1 cellular context compared by ENCODE assay signal in the genomic region with DNA sequence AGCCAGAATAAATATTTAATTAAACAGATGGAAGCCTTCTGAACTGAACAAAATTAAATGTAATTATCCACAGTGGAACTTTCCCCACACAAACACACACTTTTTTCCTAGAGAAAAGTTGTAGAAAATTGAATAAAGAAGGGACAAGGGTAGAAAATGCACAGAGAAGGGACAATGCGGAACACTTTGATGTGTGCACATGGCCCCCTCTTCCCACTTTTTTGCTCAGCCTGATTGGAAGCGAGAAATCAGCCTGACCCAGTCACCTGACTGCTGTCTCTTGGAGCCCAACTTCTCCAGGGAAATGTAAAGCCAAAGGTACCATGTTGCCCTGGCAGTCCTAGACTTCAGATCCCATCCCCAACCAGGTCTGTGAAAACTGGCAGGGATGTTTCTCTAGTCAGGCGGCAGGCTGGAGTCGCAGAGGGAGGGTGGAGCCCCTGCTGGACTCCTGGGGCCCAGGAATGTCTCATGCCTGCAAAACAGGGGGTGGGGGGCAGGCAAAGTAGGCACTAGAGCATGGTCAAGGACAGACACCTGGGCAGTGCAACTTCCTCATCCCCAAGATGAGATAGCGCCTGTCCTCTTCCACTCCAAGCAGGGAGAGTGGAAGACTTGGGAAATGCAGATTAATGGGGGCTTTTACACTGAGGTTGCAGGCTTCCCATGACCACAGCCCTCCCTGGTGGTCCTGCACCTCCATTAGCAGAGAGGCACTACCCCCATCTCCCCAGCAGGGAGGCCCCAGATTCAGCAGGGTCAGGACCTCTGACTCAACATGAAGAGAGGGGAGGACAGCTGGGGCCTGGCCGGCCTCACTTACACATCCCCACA.
TF ChIP-seq lines count a peak whose summit lies in the region.

No MANE protein-coding gene starts in this region.

TF ChIP-seq in HepG2, 621 proteins besides CTCF, POLR2A, EP300 and RAD21 (continued from another document and continues in another):
- TF ChIP-seq FIP1L1 (IDR thresholded peaks at IDR 0.05; ENCODE audit: borderline replicate concordance, insufficient read depth, low read depth, low read length) (0 out of 2 replicates have a peak, but pooled peaks have one; percentile 21), PPARG (CRISPR knock-in tag; conservative IDR thresholded peaks at IDR 0.05) (peak; percentile 55; the same call in 1 of the 2 replicates), FOXK1 (CRISPR knock-in tag; IDR thresholded peaks at IDR 0.05; ENCODE audit: borderline replicate concordance, low read depth) (no peak), ZFP36L2 (CRISPR knock-in tag; IDR thresholded peaks at IDR 0.05) (no peak), HOXA3 (CRISPR knock-in tag; IDR thresholded peaks at IDR 0.05) (no peak), ZBTB8A (CRISPR knock-in tag; IDR thresholded peaks at IDR 0.05; ENCODE audit: borderline replicate concordance, low read depth) (no peak), FOXO1 (CRISPR knock-in tag; IDR thresholded peaks at IDR 0.05) (0 out of 2 replicates have a peak, but pooled peaks have one; percentile 29), ZFP1 (CRISPR knock-in tag; IDR thresholded peaks at IDR 0.05) (no peak), GATAD2A (CRISPR knock-in tag; IDR thresholded peaks at IDR 0.05) (0 out of 2 replicates have a peak, but pooled peaks have one; percentile 19), ZSCAN25 (CRISPR knock-in tag; IDR thresholded peaks at IDR 0.05) (peak; percentile 13; the same call in 1 of the 2 replicates), POGZ (CRISPR knock-in tag; IDR thresholded peaks at IDR 0.05) (no peak; the same call in 1 of the 2 replicates), NFE2L1 (CRISPR knock-in tag; IDR thresholded peaks at IDR 0.05; ENCODE audit: borderline replicate concordance) (no peak), THAP8 (CRISPR knock-in tag; IDR thresholded peaks at IDR 0.05; ENCODE audit: borderline replicate concordance) (no peak), TEAD3 (CRISPR knock-in tag; optimal IDR thresholded peaks at IDR 0.05; ENCODE audit: borderline replicate concordance) (peak; percentile 74), ZNF326 (CRISPR knock-in tag; IDR thresholded peaks at IDR 0.05; ENCODE audit: borderline replicate concordance) (no peak), HNF4G (IDR thresholded peaks at IDR 0.05; ENCODE audit: borderline replicate concordance, low read depth, low read length) (peak; percentile 48), HNF4G (CRISPR knock-in tag; IDR thresholded peaks at IDR 0.05; ENCODE audit: borderline replicate concordance, low read depth) (no peak; the same call in 1 of the 2 replicates), MEF2D (CRISPR knock-in tag; IDR thresholded peaks at IDR 0.05) (no peak), ZNF557 (CRISPR knock-in tag; IDR thresholded peaks at IDR 0.05) (no peak), JUNB (CRISPR knock-in tag; IDR thresholded peaks at IDR 0.05; ENCODE audit: borderline replicate concordance) (no peak; the same call in 1 of the 2 replicates), CHD2 (IDR thresholded peaks at IDR 0.05; ENCODE audit: low read depth, low read length) (no peak), KLF12 (CRISPR knock-in tag; IDR thresholded peaks at IDR 0.05; ENCODE audit: borderline replicate concordance) (no peak), ZNF614 (CRISPR knock-in tag; IDR thresholded peaks at IDR 0.05; ENCODE audit: borderline replicate concordance) (no peak), DMAP1 (CRISPR knock-in tag; IDR thresholded peaks at IDR 0.05) (peak; percentile 34; the same call in 1 of the 2 replicates), ZNF333 (CRISPR knock-in tag; IDR thresholded peaks at IDR 0.05; ENCODE audit: borderline replicate concordance) (no peak), ZBTB42 (CRISPR knock-in tag; IDR thresholded peaks at IDR 0.05) (no peak), ATF7-NPFF (CRISPR knock-in tag; IDR thresholded peaks at IDR 0.05; ENCODE audit: low read depth) (no peak), TSC22D2 (CRISPR knock-in tag; IDR thresholded peaks at IDR 0.05; ENCODE audit: borderline replicate concordance) (no peak), LRRFIP1 (CRISPR knock-in tag; conservative IDR thresholded peaks at IDR 0.05) (no peak), FLYWCH1 (CRISPR knock-in tag; IDR thresholded peaks at IDR 0.05) (no peak), HMG20B (CRISPR knock-in tag; conservative IDR thresholded peaks at IDR 0.05) (no peak), ZNF383 (CRISPR knock-in tag; IDR thresholded peaks at IDR 0.05; ENCODE audit: borderline replicate concordance) (no peak; the same call in 1 of the 2 replicates), NR3C1 (CRISPR knock-in tag; IDR thresholded peaks at IDR 0.05) (no peak), ZNF672 (CRISPR knock-in tag; IDR thresholded peaks at IDR 0.05) (no peak), ZNF782 (CRISPR knock-in tag; IDR thresholded peaks at IDR 0.05; ENCODE audit: borderline replicate concordance) (no peak), TCF12 (IDR thresholded peaks at IDR 0.05) (no peak), TCF12 (CRISPR knock-in tag; IDR thresholded peaks at IDR 0.05) (no peak), ATM (IDR thresholded peaks at IDR 0.05; ENCODE audit: borderline replicate concordance) (no peak), HOMEZ (CRISPR knock-in tag; IDR thresholded peaks at IDR 0.05; ENCODE audit: low read depth) (no peak), IKZF5 (CRISPR knock-in tag; IDR thresholded peaks at IDR 0.05) (peak; percentile 10; the same call in 1 of the 2 replicates), SMARCE1 (IDR thresholded peaks at IDR 0.05; ENCODE audit: borderline replicate concordance) (no peak), HNRNPH1 (optimal IDR thresholded peaks at IDR 0.05; ENCODE audit: low read depth, low read length) (no peak), MXI1 (IDR thresholded peaks at IDR 0.05; ENCODE audit: borderline replicate concordance, low read depth, low read length) (no peak; the same call in 2 of the 3 replicates)
- TF ChIP-seq, protein P1, sequence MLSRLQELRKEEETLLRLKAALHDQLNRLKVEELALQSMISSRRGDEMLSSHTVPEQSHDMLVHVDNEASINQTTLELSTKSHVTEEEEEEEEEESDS (CRISPR knock-in tag; IDR thresholded peaks at IDR 0.05; ENCODE audit: borderline replicate concordance) = no peak
- TF ChIP-seq, protein P2, sequence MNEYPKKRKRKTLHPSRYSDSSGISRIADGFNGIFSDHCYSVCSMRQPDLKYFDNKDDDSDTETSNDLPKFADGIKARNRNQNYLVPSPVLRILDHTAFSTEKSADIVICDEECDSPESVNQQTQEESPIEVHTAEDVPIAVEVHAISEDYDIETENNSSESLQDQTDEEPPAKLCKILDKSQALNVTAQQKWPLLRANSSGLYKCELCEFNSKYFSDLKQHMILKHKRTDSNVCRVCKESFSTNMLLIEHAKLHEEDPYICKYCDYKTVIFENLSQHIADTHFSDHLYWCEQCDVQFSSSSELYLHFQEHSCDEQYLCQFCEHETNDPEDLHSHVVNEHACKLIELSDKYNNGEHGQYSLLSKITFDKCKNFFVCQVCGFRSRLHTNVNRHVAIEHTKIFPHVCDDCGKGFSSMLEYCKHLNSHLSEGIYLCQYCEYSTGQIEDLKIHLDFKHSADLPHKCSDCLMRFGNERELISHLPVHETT (CRISPR knock-in tag; conservative IDR thresholded peaks at IDR 0.05) = no peak
- TF ChIP-seq, protein P3, sequence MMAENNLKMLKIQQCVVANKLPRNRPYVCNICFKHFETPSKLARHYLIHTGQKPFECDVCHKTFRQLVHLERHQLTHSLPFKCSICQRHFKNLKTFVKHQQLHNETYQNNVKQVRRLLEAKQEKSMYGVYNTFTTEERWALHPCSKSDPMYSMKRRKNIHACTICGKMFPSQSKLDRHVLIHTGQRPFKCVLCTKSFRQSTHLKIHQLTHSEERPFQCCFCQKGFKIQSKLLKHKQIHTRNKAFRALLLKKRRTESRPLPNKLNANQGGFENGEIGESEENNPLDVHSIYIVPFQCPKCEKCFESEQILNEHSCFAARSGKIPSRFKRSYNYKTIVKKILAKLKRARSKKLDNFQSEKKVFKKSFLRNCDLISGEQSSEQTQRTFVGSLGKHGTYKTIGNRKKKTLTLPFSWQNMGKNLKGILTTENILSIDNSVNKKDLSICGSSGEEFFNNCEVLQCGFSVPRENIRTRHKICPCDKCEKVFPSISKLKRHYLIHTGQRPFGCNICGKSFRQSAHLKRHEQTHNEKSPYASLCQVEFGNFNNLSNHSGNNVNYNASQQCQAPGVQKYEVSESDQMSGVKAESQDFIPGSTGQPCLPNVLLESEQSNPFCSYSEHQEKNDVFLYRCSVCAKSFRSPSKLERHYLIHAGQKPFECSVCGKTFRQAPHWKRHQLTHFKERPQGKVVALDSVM (CRISPR knock-in tag; IDR thresholded peaks at IDR 0.05) = 0 out of 2 replicates have a peak, but pooled peaks have one; percentile 32
- TF ChIP-seq, protein P4, sequence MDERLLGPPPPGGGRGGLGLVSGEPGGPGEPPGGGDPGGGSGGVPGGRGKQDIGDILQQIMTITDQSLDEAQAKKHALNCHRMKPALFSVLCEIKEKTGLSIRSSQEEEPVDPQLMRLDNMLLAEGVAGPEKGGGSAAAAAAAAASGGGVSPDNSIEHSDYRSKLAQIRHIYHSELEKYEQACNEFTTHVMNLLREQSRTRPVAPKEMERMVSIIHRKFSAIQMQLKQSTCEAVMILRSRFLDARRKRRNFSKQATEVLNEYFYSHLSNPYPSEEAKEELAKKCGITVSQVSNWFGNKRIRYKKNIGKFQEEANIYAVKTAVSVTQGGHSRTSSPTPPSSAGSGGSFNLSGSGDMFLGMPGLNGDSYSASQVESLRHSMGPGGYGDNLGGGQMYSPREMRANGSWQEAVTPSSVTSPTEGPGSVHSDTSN (CRISPR knock-in tag; IDR thresholded peaks at IDR 0.05) = no peak; the same call in 1 of the 2 replicates
- TF ChIP-seq, protein P5, sequence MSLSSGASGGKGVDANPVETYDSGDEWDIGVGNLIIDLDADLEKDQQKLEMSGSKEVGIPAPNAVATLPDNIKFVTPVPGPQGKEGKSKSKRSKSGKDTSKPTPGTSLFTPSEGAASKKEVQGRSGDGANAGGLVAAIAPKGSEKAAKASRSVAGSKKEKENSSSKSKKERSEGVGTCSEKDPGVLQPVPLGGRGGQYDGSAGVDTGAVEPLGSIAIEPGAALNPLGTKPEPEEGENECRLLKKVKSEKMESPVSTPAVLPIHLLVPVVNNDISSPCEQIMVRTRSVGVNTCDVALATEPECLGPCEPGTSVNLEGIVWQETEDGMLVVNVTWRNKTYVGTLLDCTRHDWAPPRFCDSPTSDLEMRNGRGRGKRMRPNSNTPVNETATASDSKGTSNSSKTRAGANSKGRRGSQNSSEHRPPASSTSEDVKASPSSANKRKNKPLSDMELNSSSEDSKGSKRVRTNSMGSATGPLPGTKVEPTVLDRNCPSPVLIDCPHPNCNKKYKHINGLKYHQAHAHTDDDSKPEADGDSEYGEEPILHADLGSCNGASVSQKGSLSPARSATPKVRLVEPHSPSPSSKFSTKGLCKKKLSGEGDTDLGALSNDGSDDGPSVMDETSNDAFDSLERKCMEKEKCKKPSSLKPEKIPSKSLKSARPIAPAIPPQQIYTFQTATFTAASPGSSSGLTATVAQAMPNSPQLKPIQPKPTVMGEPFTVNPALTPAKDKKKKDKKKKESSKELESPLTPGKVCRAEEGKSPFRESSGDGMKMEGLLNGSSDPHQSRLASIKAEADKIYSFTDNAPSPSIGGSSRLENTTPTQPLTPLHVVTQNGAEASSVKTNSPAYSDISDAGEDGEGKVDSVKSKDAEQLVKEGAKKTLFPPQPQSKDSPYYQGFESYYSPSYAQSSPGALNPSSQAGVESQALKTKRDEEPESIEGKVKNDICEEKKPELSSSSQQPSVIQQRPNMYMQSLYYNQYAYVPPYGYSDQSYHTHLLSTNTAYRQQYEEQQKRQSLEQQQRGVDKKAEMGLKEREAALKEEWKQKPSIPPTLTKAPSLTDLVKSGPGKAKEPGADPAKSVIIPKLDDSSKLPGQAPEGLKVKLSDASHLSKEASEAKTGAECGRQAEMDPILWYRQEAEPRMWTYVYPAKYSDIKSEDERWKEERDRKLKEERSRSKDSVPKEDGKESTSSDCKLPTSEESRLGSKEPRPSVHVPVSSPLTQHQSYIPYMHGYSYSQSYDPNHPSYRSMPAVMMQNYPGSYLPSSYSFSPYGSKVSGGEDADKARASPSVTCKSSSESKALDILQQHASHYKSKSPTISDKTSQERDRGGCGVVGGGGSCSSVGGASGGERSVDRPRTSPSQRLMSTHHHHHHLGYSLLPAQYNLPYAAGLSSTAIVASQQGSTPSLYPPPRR (CRISPR knock-in tag; IDR thresholded peaks at IDR 0.05; ENCODE audit: borderline replicate concordance) = peak; percentile 43; the same call in 1 of the 2 replicates
